Comparison of ENCODE assay signal across 8 cellular contexts in the genomic region with DNA sequence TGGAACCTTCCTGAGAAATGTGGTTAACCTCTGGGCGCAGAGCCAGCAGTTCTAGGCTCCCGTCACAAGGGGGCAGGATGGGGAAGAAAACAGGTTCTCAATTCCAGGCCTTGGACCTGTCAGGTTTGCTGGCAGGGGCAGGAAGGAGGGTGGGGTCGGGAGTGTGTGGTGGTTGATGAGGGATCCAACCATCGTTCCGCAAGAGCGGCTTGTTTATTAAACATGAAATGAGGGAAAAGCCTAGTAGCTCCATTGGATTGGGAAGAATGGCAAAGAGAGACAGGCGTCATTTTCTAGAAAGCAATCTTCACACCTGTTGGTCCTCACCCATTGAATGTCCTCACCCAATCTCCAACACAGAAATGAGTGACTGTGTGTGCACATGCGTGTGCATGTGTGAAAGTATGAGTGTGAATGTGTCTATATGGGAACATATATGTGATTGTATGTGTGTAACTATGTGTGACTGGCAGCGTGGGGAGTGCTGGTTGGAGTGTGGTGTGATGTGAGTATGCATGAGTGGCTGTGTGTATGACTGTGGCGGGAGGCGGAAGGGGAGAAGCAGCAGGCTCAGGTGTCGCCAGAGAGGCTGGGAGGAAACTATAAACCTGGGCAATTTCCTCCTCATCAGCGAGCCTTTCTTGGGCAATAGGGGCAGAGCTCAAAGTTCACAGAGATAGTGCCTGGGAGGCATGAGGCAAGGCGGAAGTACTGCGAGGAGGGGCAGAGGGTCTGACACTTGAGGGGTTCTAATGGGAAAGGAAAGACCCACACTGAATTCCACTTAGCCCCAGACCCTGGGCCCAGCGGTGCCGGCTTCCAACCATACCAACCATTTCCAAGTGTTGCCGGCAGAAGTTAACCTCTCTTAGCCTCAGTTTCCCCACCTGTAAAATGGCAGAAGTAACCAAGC. TPM values are rescaled to one million over a fixed set of nuclear protein-coding genes. Genes with fewer than 3 reads are reported as not detected.
DNase-seq lines count a peak whose midpoint lies in the region; ATAC-seq, FAIRE-seq and TF ChIP-seq lines count a peak whose summit lies in the region.

No MANE protein-coding gene starts in this region.

- FAIRE-seq in A549 (lab: Jason Lieb, UNC) (no peak), GM18507 (lab: Jason Lieb, UNC) (peak; percentile 83)

- H3K27ac Mint-ChIP-seq in natural killer cell, result peak overlapping the region in 1 of 2 donors; percentile 35

- H3K4me2 ChIP-seq in A549, result peak overlapping the region; percentile 26
- H3K4me2 ChIP-seq in OCI-LY7 (ENCODE audit: low read length), result peak overlapping the region; percentile 14; the same call in 1 of the 2 replicates

- no peaks in the 10 kb centered on the region for H3K36me3 Mint-ChIP-seq in natural killer cell

- peak overlapping the region; percentile 55 to 75; a peak in 5 of 6 replicates for H3K27ac ChIP-seq in A549
- no peak overlapping the region for H3K27ac ChIP-seq in OCI-LY7 (ENCODE audit: low read depth, low read length, poor library complexity, severe bottlenecking)

- peaks cover 0 to 2% of the 10 kb centered on the region in 2 donors for H3K27me3 Mint-ChIP-seq in natural killer cell (ENCODE audit: low read depth in 2 of 2)

- intact Hi-C loops in OCI-LY7 (cut with micrococcal nuclease; ENCODE audit: unreplicated experiment) (loop anchor here (1.0 to 5.0 kb wide), 5 partner anchors 38 to 135 kb away; no protein-coding TSS in a partner anchor), natural killer cell (cut with micrococcal nuclease) (loop anchor here (2.0 kb wide), 2 partner anchors 57 to 135 kb away; no protein-coding TSS in a partner anchor)

- peak; percentile 86 to 87 for TF ChIP-seq RAD21 in A549 (conservative IDR thresholded peaks at IDR 0.05 in 1 of 2, IDR thresholded peaks at IDR 0.05 in 1 of 2)

- no TSS peak for BruUV-seq in OCI-LY7 (replicated peaks; lab: Mats Ljungman, UMichigan)

- CTCF ChIA-PET in A549 (lab: Yijun Ruan, JAX) (interaction anchor here (0.7 to 5.8 kb wide), 28 partner anchors 9 to 165 kb away, joined by 3 to 92 read pairs (median 4); a partner anchor contains a TSS), OCI-LY7 (lab: Charles Lee; ENCODE audit: unreplicated experiment) (interaction anchor here (0.7 to 1.0 kb wide), 4 partner anchors 11 to 136 kb away, joined by 3 to 4 read pairs (median 3); no protein-coding TSS in a partner anchor)

- no peak for TF ChIP-seq POLR2A in A549 (IDR thresholded peaks at IDR 0.05; ENCODE audit: low read length)

- DNase-seq in A549 (ENCODE audit: low read depth in 1 of 2, low spot score in 1 of 2) (peak; percentile 62 to 74), GM18507 (ENCODE audit: extremely low spot score, insufficient read length, low read depth) (peak; percentile 65), OCI-LY7 (ENCODE audit: low spot score) (peak; percentile 83), activated T-cell treated with anti-CD3 and anti-CD28 coated beads for 48 hours (ENCODE audit: low read depth) (peak; percentile 66), fibroblast of gingiva (ENCODE audit: low read depth) (peak; percentile 72), natural killer cell (peak; percentile 67)
- peak; percentile 56 for DNase-seq in Jurkat, Clone E6-1 (ENCODE audit: low read depth, low spot score)
- peak; percentile 49 to 75 (median 63) for DNase-seq in stimulated activated naive CD4-positive, alpha-beta T cell (lab: John Stamatoyannopoulos, UW)

- no peaks in the 10 kb centered on the region for H3K36me3 ChIP-seq in OCI-LY7 (ENCODE audit: insufficient read depth, low read length)

- H3K4me1 ChIP-seq in A549 (peaks cover 28% of the 10 kb centered on the region), OCI-LY7 (ENCODE audit: insufficient read depth, low read length, poor library complexity, severe bottlenecking) (peaks cover 22% of the 10 kb centered on the region)

- no peaks in the 10 kb centered on the region for H4K20me1 ChIP-seq in OCI-LY7 (ENCODE audit: insufficient read depth, low read length)

- WGBS in A549 (ENCODE audit: missing lambda C conversion rate), result 53% methylated on average over 18 of the region's 18 CpGs

- H3K4me3 ChIP-seq in A549, result no peak overlapping the region
- no peak overlapping the region for H3K4me3 ChIP-seq in Jurkat, Clone E6-1 (ENCODE audit: low read length)
- no peak overlapping the region for H3K4me3 ChIP-seq in OCI-LY7 (ENCODE audit: low read depth, low read length, poor library complexity, severe bottlenecking)

- no peaks in the 10 kb centered on the region for H3K9me3 Mint-ChIP-seq in natural killer cell

- H2AFZ ChIP-seq in OCI-LY7 (ENCODE audit: low read length), result no peak overlapping the region

- H3K4me3 Mint-ChIP-seq in natural killer cell, result no peak overlapping the region

- no peaks in the 10 kb centered on the region for H3K9me2 ChIP-seq in OCI-LY7 (ENCODE audit: insufficient read depth, low read length)

- ATAC-seq in A549 (peak; percentile 84 to 85), natural killer cell (peak; percentile 78 to 94 (median 94))

- H3K9me3 ChIP-seq in A549 (no peaks in the 10 kb centered on the region), OCI-LY7 (ENCODE audit: low read length) (no peaks in the 10 kb centered on the region)

- H3K79me2 ChIP-seq in OCI-LY7 (ENCODE audit: insufficient read depth, low read depth, low read length), result no peaks in the 10 kb centered on the region

- peak; percentile 68 for TF ChIP-seq CTCF in A549 (IDR thresholded peaks at IDR 0.05)
- TF ChIP-seq CTCF in OCI-LY7 (conservative IDR thresholded peaks at IDR 0.05; ENCODE audit: low read length), result peak; percentile 96
- TF ChIP-seq CTCF in natural killer cell (IDR thresholded peaks at IDR 0.05), result peak; percentile 86

- TF ChIP-seq EP300 in A549 (IDR thresholded peaks at IDR 0.05), result no peak

- POLR2A ChIA-PET in A549 (lab: Yijun Ruan, JAX) (interaction anchor here (1.6 kb wide), 1 partner anchor 55 kb away, joined by 13 read pairs; a partner anchor contains a TSS), OCI-LY7 (lab: Charles Lee) (interaction anchor here (0.9 to 1.4 kb wide), 3 partner anchors 29 to 137 kb away, joined by 3 to 4 read pairs (median 3); no protein-coding TSS in a partner anchor)

- H3K4me1 Mint-ChIP-seq in natural killer cell, result peaks cover 0 to 14% of the 10 kb centered on the region in 2 donors

TF ChIP-seq in A549, 52 proteins besides CTCF, POLR2A, EP300 and RAD21:
- TF ChIP-seq SMC3 (IDR thresholded peaks at IDR 0.05) (peak; percentile 94), FOXS1 (CRISPR knock-in tag; IDR thresholded peaks at IDR 0.05) (no peak)

RNA-seq across cellular contexts. Expression of a gene that starts 29.6 kb away (rescaled TPM):
- polyA plus RNA-seq in A549 (2011; rRNA removed) (339 and 652 TPM in 2 replicates), A549 (2017; fragmentation: RNase III; extraction: RNeasy Plus Mini Kit Qiagen cat#74134 plus additional on column Dnase treatment) (582 to 629 TPM (median 605 TPM) in 3 replicates)
- 383 and 445 TPM in 2 replicates for polyA plus RNA-seq in A549 (2012; cell fraction: cytosol; rRNA removed)
- polyA plus RNA-seq in A549 (2012; cell fraction: nucleus; rRNA removed), result 207 and 251 TPM in 2 replicates
- polyA minus RNA-seq in A549 (2011; rRNA and poly(A)+ RNA removed), result 152 and 175 TPM in 2 replicates
- polyA plus RNA-seq in Jurkat, Clone E6-1 (2012; ENCODE audit: insufficient read depth, insufficient read length), result 867 TPM
- 316 and 557 TPM in 2 replicates for total RNA-seq in OCI-LY7 (2014; rRNA removed; shearing (Covaris generic))
- total RNA-seq in OCI-LY7 (2022) (498 and 539 TPM in 2 replicates), natural killer cell (100 to 1,000 TPM; 445 to 526 (median 447) TPM)

RNA-seq across cellular contexts. Expression of a gene that starts 54.7 kb away (rescaled TPM):
- polyA plus RNA-seq in A549 (2011; rRNA removed) (183 and 192 TPM in 2 replicates), A549 (2017; fragmentation: RNase III; extraction: RNeasy Plus Mini Kit Qiagen cat#74134 plus additional on column Dnase treatment) (118 to 137 TPM (median 130 TPM) in 3 replicates)
- polyA plus RNA-seq in A549 (2012; cell fraction: cytosol; rRNA removed), result 77.4 and 110 TPM in 2 replicates
- 75.0 and 97.2 TPM in 2 replicates for polyA plus RNA-seq in A549 (2012; cell fraction: nucleus; rRNA removed)
- 91.6 and 101 TPM in 2 replicates for polyA minus RNA-seq in A549 (2011; rRNA and poly(A)+ RNA removed)
- 2.5 TPM for polyA plus RNA-seq in Jurkat, Clone E6-1 (2012; ENCODE audit: insufficient read depth, insufficient read length)
- 0.13 and 0.41 TPM in 2 replicates for total RNA-seq in OCI-LY7 (2014; rRNA removed; shearing (Covaris generic))
- total RNA-seq in OCI-LY7 (2022) (1.2 and 1.3 TPM in 2 replicates), natural killer cell (10 to 100 TPM; 19.1 to 40.7 (median 25.4) TPM)

Comparison
In these comparisons a context has a peak if more than half of its experiments do, and no peak if none do; other contexts are left out.
1. RNA of a gene that starts 54.7 kb away (total RNA-seq): 19.1 to 40.7 TPM in natural killer cell; 0.13 to 1.3 TPM in OCI-LY7; every median in the first group is over 4 times any median in the second.
2. Peak in every context shown above with its lines, with median percentiles within 50 percentile points of each other: DNase-seq and CTCF ChIP-seq.